In genomic region chr9:33136721-33137120, GRCh38 we compare ENCODE assay signal across 10 cellular contexts. TPM values are rescaled to one million over a fixed set of nuclear protein-coding genes. Genes with fewer than 3 reads are reported as not detected.
DNase-seq lines count a peak whose midpoint lies in the region; ATAC-seq and TF ChIP-seq lines count a peak whose summit lies in the region.
"Had no signal": no experiment of that assay in that cellular context is flagged by ENCODE, and none has a peak within 500 bp of the region (broad histone marks: within the 10 kb centered on the region; RNA-seq: fewer than 3 reads in every experiment).

No MANE protein-coding gene starts in this region.

- H3K27me3 ChIP-seq in neutrophil, result no peaks in the 10 kb centered on the region

- DNase-seq in cerebellum (ENCODE audit: low spot score) (no peak), mucosa of gallbladder (ENCODE audit: low spot score) (no peak), putamen (ENCODE audit: low spot score) (no peak)
- DNase-seq: NCI-H69 had no signal

- H3K36me3 Mint-ChIP-seq in activated naive CD8-positive, alpha-beta T cell, result peaks cover 5% of the 10 kb centered on the region

- no peaks in the 10 kb centered on the region for H3K27me3 Mint-ChIP-seq in activated naive CD8-positive, alpha-beta T cell

- no peaks in the 10 kb centered on the region for H3K9me3 ChIP-seq in neutrophil

- H3K27ac ChIP-seq in neutrophil, result peak overlapping the region; percentile 83
- H3K27ac ChIP-seq: parathyroid adenoma had no signal

- ATAC-seq in GM18511 (IDR thresholded peaks at IDR 0.05; ENCODE audit: unreplicated experiment), result peak; percentile 39
- ATAC-seq in GM21381 (IDR thresholded peaks at IDR 0.05; ENCODE audit: unreplicated experiment), result peak; percentile 36
- ATAC-seq in HG02642 (IDR thresholded peaks at IDR 0.05; ENCODE audit: poor library complexity, unreplicated experiment), result no peak

- H3K4me1 Mint-ChIP-seq in activated naive CD8-positive, alpha-beta T cell (ENCODE audit: low read depth), result peaks cover 71% of the 10 kb centered on the region

- peak overlapping the region; percentile 63 for H3K4me3 Mint-ChIP-seq in activated naive CD8-positive, alpha-beta T cell

- H3K4me3 ChIP-seq in neutrophil (ENCODE audit: low read depth in 1 of 2, low read length in 1 of 2), result no peak overlapping the region

- H3K27ac Mint-ChIP-seq in activated naive CD8-positive, alpha-beta T cell, result peak overlapping the region; percentile 90

- peaks cover 43 to 50% of the 10 kb centered on the region in 2 experiments for H3K4me1 ChIP-seq in neutrophil (ENCODE audit: control insufficient read depth in 1 of 2, insufficient read depth in 1 of 2, low read depth in 1 of 2, low read length in 1 of 2)

- no peaks in the 10 kb centered on the region for H3K9me3 Mint-ChIP-seq in activated naive CD8-positive, alpha-beta T cell (ENCODE audit: low read depth)

- H3K36me3 ChIP-seq in neutrophil, result peaks cover 29% of the 10 kb centered on the region

- TF ChIP-seq CTCF in neutrophil (IDR thresholded peaks at IDR 0.05), result no peak

RNA-seq across cellular contexts. Expression of gene B4GALT1, which starts 30.4 kb away (rescaled TPM):
- total RNA-seq in cerebellum (2.8 TPM), mucosa of gallbladder (66.8 TPM)

Comparison
In these comparisons a context has a peak if more than half of its experiments do, and no peak if none do; other contexts are left out.
1. RNA of gene B4GALT1, which starts 30.4 kb away (total RNA-seq): 66.8 TPM in mucosa of gallbladder (single experiment); 2.8 TPM in cerebellum (single experiment); every median in the first group is over 10 times any median in the second.